ENCODE assay signal across 1 cellular context in genomic region chr16:243348-243747, GRCh38.
TF ChIP-seq lines count a peak whose summit lies in the region.

No MANE protein-coding gene starts in this region.

TF ChIP-seq in GM12878, 131 proteins besides CTCF, POLR2A, EP300 and RAD21:
- TF ChIP-seq SMARCA5 (IDR thresholded peaks at IDR 0.05) (no peak), PBX3 (IDR thresholded peaks at IDR 0.05; ENCODE audit: insufficient replicate concordance, low read depth, low read length) (peak; percentile 7), ZBTB40 (IDR thresholded peaks at IDR 0.05; ENCODE audit: borderline replicate concordance) (no peak), BCL3 (IDR thresholded peaks at IDR 0.05; ENCODE audit: borderline replicate concordance, insufficient read depth, low read depth, low read length, poor library complexity, severe bottlenecking) (peak; percentile 70)
